ENCODE assay signal across 29 cellular contexts in genomic region chr4:152390216-152390615, GRCh38.
"Had no signal": no experiment of that assay in that cellular context is flagged by ENCODE, and none has a peak within 500 bp of the region (broad histone marks: within the 10 kb centered on the region; RNA-seq: fewer than 3 reads in every experiment).

No MANE protein-coding gene starts in this region.

- H3K27me3 Mint-ChIP-seq: naive thymus-derived CD4-positive, alpha-beta T cell; natural killer cell treated with Interleukin-12 subunit alpha and Interleukin-12 subunit beta and Interleukin-15 and Interleukin-18, amount 100 ng/mL, for 72 hours; stimulated activated naive B cell treated with anti-CD40 and anti-IgM and Interleukin-4, amounts not matched to agents 10 μg/mL and 1 μg/mL and 100 μg/mL, for 72 hours had no signal

- H3K27ac ChIP-seq: heart right ventricle, hepatocyte, left lung, parathyroid adenoma, psoas muscle, right atrium auricular region, right lobe of liver, skin epidermis, stomach, testis, thyroid gland, transverse colon, upper lobe of left lung, vagina had no signal

- H3K79me2 ChIP-seq: parathyroid adenoma had no signal

- H3K4me3 Mint-ChIP-seq: mesothelial cell of epicardium; naive thymus-derived CD4-positive, alpha-beta T cell; natural killer cell treated with Interleukin-12 subunit alpha and Interleukin-12 subunit beta and Interleukin-15 and Interleukin-18, amount 100 ng/mL, for 72 hours; neural crest cell; stimulated activated naive B cell treated with anti-CD40 and anti-IgM and Interleukin-4, amounts not matched to agents 10 μg/mL and 1 μg/mL and 100 μg/mL, for 72 hours had no signal

- ATAC-seq: heart right ventricle; left colon; left lung; naive thymus-derived CD4-positive, alpha-beta T cell; natural killer cell treated with Interleukin-12 subunit alpha and Interleukin-12 subunit beta and Interleukin-15 and Interleukin-18, amount 100 ng/mL, for 72 hours; psoas muscle; right lobe of liver; stimulated activated naive B cell treated with anti-CD40 and anti-IgM and Interleukin-4, amounts not matched to agents 10 μg/mL and 1 μg/mL and 100 μg/mL, for 72 hours; stimulated activated naive CD8-positive, alpha-beta T cell treated with anti-CD3 and anti-CD28 coated beads, Interleukin-15, Interleukin-2, amounts not matched to agents 100 U/mL and 50 U/mL, for 24 hours had no signal

- H3K4me1 ChIP-seq: parathyroid adenoma, psoas muscle, right atrium auricular region, right lobe of liver, testis, thyroid gland, transverse colon, upper lobe of left lung, vagina had no signal

- H3K9me3 Mint-ChIP-seq: mesothelial cell of epicardium; naive thymus-derived CD4-positive, alpha-beta T cell; natural killer cell treated with Interleukin-12 subunit alpha and Interleukin-12 subunit beta and Interleukin-15 and Interleukin-18, amount 100 ng/mL, for 72 hours; neural crest cell; stimulated activated naive B cell treated with anti-CD40 and anti-IgM and Interleukin-4, amounts not matched to agents 10 μg/mL and 1 μg/mL and 100 μg/mL, for 72 hours had no signal

- H3K4me3 ChIP-seq: heart right ventricle, hepatocyte, left lung, lung, psoas muscle, right atrium auricular region, right lobe of liver, skin epidermis, stomach, testis, thyroid gland, transverse colon, upper lobe of left lung, vagina had no signal

- H3K9me3 ChIP-seq: heart right ventricle, left lung, psoas muscle, right atrium auricular region, right lobe of liver, stomach, testis, thyroid gland, transverse colon, upper lobe of left lung, vagina had no signal

- DNase-seq: heart right ventricle; kidney; left colon; left lung; mesendoderm; naive thymus-derived CD4-positive, alpha-beta T cell; nucleus accumbens; psoas muscle; right lobe of liver; stimulated activated CD4-positive, alpha-beta T cell treated with anti-CD3 and anti-CD28 coated beads, Interleukin-12 subunit alpha, Interleukin-12 subunit beta, amount 100 ng/mL, for 4 hours; stimulated activated CD4-positive, alpha-beta T cell treated with anti-CD3 and anti-CD28 coated beads, Interleukin-15, amount 100 ng/mL, for 24 hours; stimulated activated CD4-positive, alpha-beta T cell treated with anti-CD3 and anti-CD28 coated beads, Interleukin-2, amount 100 ng/mL, for 24 hours; stimulated activated CD4-positive, alpha-beta T cell treated with anti-CD3 and anti-CD28 coated beads, Interleukin-4, amount 100 ng/mL, for 1 hour; stimulated activated naive B cell treated with anti-CD40 and anti-IgM and Interleukin-4, amounts not matched to agents 10 μg/mL and 1 μg/mL and 100 μg/mL, for 72 hours; stimulated activated naive CD8-positive, alpha-beta T cell treated with anti-CD3 and anti-CD28 coated beads, Interleukin-15, Interleukin-2, amounts not matched to agents 100 U/mL and 50 U/mL, for 24 hours; stomach; testis; thyroid gland; transverse colon; upper lobe of left lung had no signal

- H3K36me3 ChIP-seq: heart right ventricle, left lung, right atrium auricular region, right lobe of liver, stomach, thyroid gland, transverse colon, upper lobe of left lung, vagina had no signal

- H3K36me3 Mint-ChIP-seq: mesothelial cell of epicardium; natural killer cell treated with Interleukin-12 subunit alpha and Interleukin-12 subunit beta and Interleukin-15 and Interleukin-18, amount 100 ng/mL, for 72 hours had no signal

- H3K27ac Mint-ChIP-seq: mesothelial cell of epicardium; natural killer cell treated with Interleukin-12 subunit alpha and Interleukin-12 subunit beta and Interleukin-15 and Interleukin-18, amount 100 ng/mL, for 72 hours; stimulated activated naive B cell treated with anti-CD40 and anti-IgM and Interleukin-4, amounts not matched to agents 10 μg/mL and 1 μg/mL and 100 μg/mL, for 72 hours had no signal

- H2AFZ ChIP-seq: hepatocyte, parathyroid adenoma had no signal

- H3K4me2 ChIP-seq: hepatocyte had no signal

- H3K4me1 Mint-ChIP-seq: neural crest cell had no signal

- H3K27me3 ChIP-seq: heart right ventricle, hepatocyte, left lung, right atrium auricular region, right lobe of liver, stomach, testis, thyroid gland, transverse colon, upper lobe of left lung, vagina had no signal

- H3K9ac ChIP-seq: parathyroid adenoma had no signal
